1 cellular context compared by ENCODE assay signal in the genomic region with DNA sequence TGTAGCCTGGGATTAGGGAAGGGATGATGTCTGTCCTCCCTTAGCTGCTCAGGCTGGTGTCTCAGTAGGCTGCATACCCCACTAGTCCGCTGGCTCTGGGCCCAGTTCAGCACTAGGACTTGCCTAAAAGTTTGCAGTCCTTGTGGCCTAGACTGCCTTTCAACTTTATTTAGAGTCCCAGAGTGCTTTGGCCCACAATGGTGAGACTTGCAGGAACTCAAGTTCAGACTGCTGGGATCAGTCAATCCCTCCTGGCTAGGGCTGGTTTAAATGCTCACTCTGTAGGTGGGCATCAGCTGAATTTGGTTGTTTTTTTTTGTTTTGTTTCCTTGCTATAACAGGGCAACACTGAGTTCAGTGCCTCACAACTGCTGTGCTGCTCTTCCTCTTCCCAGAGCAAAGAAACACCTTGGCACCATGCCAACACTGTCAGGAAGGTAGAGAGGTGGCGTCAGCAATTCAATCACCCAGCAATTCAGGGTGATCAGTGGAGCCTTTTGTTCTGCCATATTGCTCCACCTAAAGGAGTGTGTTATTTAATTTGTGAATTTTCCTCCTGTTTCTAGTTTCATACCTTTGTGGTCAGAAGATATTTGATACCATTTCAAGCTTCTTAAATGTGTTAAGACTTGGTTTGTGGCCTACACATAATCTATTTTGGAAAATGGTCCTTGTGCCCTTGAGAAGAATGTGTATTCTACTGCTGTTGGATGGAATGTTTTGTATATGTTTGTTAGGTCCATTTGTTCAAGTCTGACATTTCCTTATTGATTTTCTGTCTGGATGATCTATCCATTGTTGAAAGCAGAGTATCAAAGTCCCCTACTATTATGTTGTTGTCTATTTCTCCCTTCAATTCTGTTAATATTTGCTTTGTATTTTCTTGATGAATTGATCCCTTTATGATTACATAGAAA.
A peak's percentile ranks its signal among the peaks of the same experiment; 100 is the strongest.
TF ChIP-seq lines count a peak whose summit lies in the region.

No MANE protein-coding gene starts in this region.

TF ChIP-seq in HepG2, 621 proteins besides CTCF, POLR2A, EP300 and RAD21 (continued from another document and continues in another):
- TF ChIP-seq ZNF142 (CRISPR knock-in tag; IDR thresholded peaks at IDR 0.05) (no peak), ZNF510 (CRISPR knock-in tag; IDR thresholded peaks at IDR 0.05; ENCODE audit: low read depth) (no peak), KDM4B (CRISPR knock-in tag; IDR thresholded peaks at IDR 0.05) (no peak), FOXK2 (IDR thresholded peaks at IDR 0.05) (peak; percentile 69), ZC3H4 (CRISPR knock-in tag; IDR thresholded peaks at IDR 0.05; ENCODE audit: borderline replicate concordance) (no peak), ZNF264 (CRISPR knock-in tag; IDR thresholded peaks at IDR 0.05) (0 out of 2 replicates have a peak, but pooled peaks have one; percentile 48), KDM3A (CRISPR knock-in tag; IDR thresholded peaks at IDR 0.05; ENCODE audit: low read depth) (peak; percentile 63; the same call in 1 of the 2 replicates), ZNF10 (CRISPR knock-in tag; IDR thresholded peaks at IDR 0.05; ENCODE audit: borderline replicate concordance, low read depth) (no peak), ELF1 (CRISPR knock-in tag; IDR thresholded peaks at IDR 0.05) (no peak; the same call in 1 of the 2 replicates), ZNF235 (CRISPR knock-in tag; IDR thresholded peaks at IDR 0.05; ENCODE audit: borderline replicate concordance) (no peak), RARG (CRISPR knock-in tag; IDR thresholded peaks at IDR 0.05; ENCODE audit: low read depth) (no peak), SSRP1 (CRISPR knock-in tag; IDR thresholded peaks at IDR 0.05) (no peak), CC2D1A (CRISPR knock-in tag; IDR thresholded peaks at IDR 0.05) (no peak), PAF1 (CRISPR knock-in tag; IDR thresholded peaks at IDR 0.05) (no peak), CCAR2 (optimal IDR thresholded peaks at IDR 0.05; ENCODE audit: low read depth, low read length) (no peak), ZNF558 (CRISPR knock-in tag; IDR thresholded peaks at IDR 0.05; ENCODE audit: borderline replicate concordance) (no peak), DDIT3 (CRISPR knock-in tag; IDR thresholded peaks at IDR 0.05) (no peak), XBP1 (CRISPR knock-in tag; IDR thresholded peaks at IDR 0.05) (no peak), ZSCAN12 (CRISPR knock-in tag; IDR thresholded peaks at IDR 0.05) (no peak), ZFP36 (IDR thresholded peaks at IDR 0.05; ENCODE audit: borderline replicate concordance, low read depth, low read length, partially characterized antibody) (no peak), SUZ12 (IDR thresholded peaks at IDR 0.05; ENCODE audit: low read depth, low read length) (no peak), ZNF766 (CRISPR knock-in tag; IDR thresholded peaks at IDR 0.05; ENCODE audit: borderline replicate concordance) (no peak; the same call in 1 of the 2 replicates), SNAPC5 (CRISPR knock-in tag; IDR thresholded peaks at IDR 0.05; ENCODE audit: borderline replicate concordance) (no peak), WIZ (CRISPR knock-in tag; IDR thresholded peaks at IDR 0.05) (no peak), AHDC1 (CRISPR knock-in tag; IDR thresholded peaks at IDR 0.05; ENCODE audit: borderline replicate concordance) (peak; percentile 99), ATRX (CRISPR knock-in tag; IDR thresholded peaks at IDR 0.05; ENCODE audit: borderline replicate concordance) (no peak), E2F2 (CRISPR knock-in tag; IDR thresholded peaks at IDR 0.05; ENCODE audit: borderline replicate concordance) (no peak), ZNF546 (CRISPR knock-in tag; conservative IDR thresholded peaks at IDR 0.05) (no peak), JARID2 (CRISPR knock-in tag; IDR thresholded peaks at IDR 0.05; ENCODE audit: insufficient replicate concordance) (no peak), ZNF331 (CRISPR knock-in tag; IDR thresholded peaks at IDR 0.05) (peak; percentile 42; the same call in 1 of the 2 replicates), KAT7 (CRISPR knock-in tag; IDR thresholded peaks at IDR 0.05; ENCODE audit: borderline replicate concordance) (no peak), IRF2 (CRISPR knock-in tag; IDR thresholded peaks at IDR 0.05) (no peak), HNRNPH1 (optimal IDR thresholded peaks at IDR 0.05; ENCODE audit: low read depth, low read length) (no peak), SMC3 (IDR thresholded peaks at IDR 0.05; ENCODE audit: low read length) (no peak), ZNF556 (CRISPR knock-in tag; IDR thresholded peaks at IDR 0.05; ENCODE audit: borderline replicate concordance) (0 out of 2 replicates have a peak, but pooled peaks have one; percentile 50), NFYC (CRISPR knock-in tag; IDR thresholded peaks at IDR 0.05) (no peak), ZNF569 (CRISPR knock-in tag; IDR thresholded peaks at IDR 0.05; ENCODE audit: borderline replicate concordance) (no peak), KDM5A (IDR thresholded peaks at IDR 0.05; ENCODE audit: borderline replicate concordance, low read length) (no peak; the same call in 1 of the 2 replicates)
- TF ChIP-seq, protein P1, sequence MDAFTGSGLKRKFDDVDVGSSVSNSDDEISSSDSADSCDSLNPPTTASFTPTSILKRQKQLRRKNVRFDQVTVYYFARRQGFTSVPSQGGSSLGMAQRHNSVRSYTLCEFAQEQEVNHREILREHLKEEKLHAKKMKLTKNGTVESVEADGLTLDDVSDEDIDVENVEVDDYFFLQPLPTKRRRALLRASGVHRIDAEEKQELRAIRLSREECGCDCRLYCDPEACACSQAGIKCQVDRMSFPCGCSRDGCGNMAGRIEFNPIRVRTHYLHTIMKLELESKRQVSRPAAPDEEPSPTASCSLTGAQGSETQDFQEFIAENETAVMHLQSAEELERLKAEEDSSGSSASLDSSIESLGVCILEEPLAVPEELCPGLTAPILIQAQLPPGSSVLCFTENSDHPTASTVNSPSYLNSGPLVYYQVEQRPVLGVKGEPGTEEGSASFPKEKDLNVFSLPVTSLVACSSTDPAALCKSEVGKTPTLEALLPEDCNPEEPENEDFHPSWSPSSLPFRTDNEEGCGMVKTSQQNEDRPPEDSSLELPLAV (CRISPR knock-in tag; conservative IDR thresholded peaks at IDR 0.05; ENCODE audit: low read depth) = no peak
- TF ChIP-seq, protein P2, sequence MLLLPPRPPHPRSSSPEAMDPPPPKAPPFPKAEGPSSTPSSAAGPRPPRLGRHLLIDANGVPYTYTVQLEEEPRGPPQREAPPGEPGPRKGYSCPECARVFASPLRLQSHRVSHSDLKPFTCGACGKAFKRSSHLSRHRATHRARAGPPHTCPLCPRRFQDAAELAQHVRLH (CRISPR knock-in tag; IDR thresholded peaks at IDR 0.05; ENCODE audit: borderline replicate concordance, low read depth) = no peak
- TF ChIP-seq, protein P3, sequence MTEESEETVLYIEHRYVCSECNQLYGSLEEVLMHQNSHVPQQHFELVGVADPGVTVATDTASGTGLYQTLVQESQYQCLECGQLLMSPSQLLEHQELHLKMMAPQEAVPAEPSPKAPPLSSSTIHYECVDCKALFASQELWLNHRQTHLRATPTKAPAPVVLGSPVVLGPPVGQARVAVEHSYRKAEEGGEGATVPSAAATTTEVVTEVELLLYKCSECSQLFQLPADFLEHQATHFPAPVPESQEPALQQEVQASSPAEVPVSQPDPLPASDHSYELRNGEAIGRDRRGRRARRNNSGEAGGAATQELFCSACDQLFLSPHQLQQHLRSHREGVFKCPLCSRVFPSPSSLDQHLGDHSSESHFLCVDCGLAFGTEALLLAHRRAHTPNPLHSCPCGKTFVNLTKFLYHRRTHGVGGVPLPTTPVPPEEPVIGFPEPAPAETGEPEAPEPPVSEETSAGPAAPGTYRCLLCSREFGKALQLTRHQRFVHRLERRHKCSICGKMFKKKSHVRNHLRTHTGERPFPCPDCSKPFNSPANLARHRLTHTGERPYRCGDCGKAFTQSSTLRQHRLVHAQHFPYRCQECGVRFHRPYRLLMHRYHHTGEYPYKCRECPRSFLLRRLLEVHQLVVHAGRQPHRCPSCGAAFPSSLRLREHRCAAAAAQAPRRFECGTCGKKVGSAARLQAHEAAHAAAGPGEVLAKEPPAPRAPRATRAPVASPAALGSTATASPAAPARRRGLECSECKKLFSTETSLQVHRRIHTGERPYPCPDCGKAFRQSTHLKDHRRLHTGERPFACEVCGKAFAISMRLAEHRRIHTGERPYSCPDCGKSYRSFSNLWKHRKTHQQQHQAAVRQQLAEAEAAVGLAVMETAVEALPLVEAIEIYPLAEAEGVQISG (CRISPR knock-in tag; IDR thresholded peaks at IDR 0.05) = 0 out of 2 replicates have a peak, but pooled peaks have one; percentile 34
